Comparison of ENCODE assay signal across 25 cellular contexts in genomic region chr13:92029641-92030040, GRCh38.
"Had no signal": no experiment of that assay in that cellular context is flagged by ENCODE, and none has a peak within 500 bp of the region (broad histone marks: within the 10 kb centered on the region; RNA-seq: fewer than 3 reads in every experiment).

No MANE protein-coding gene starts in this region.

- H3K36me3 ChIP-seq: stomach, suprapubic skin, thoracic aorta, thyroid gland, tibial artery, tibial nerve, transverse colon, upper lobe of left lung, upper lobe of right lung, vagina had no signal

- H3K4me1 ChIP-seq: stomach, suprapubic skin, testis, thyroid gland, tibial artery, tibial nerve, transverse colon, upper lobe of left lung, upper lobe of right lung, vagina had no signal

- H3K27ac ChIP-seq: stomach, suprapubic skin, testis, thoracic aorta, thyroid gland, tibial artery, tibial nerve, transverse colon, upper lobe of left lung, upper lobe of right lung, vagina had no signal

- H3K4me3 ChIP-seq: stomach, suprapubic skin, thoracic aorta, thyroid gland, tibial artery, tibial nerve, transverse colon, upper lobe of left lung, upper lobe of right lung, vagina had no signal

- DNase-seq: stimulated activated CD4-positive, alpha-beta T cell treated with anti-CD3 and anti-CD28 coated beads, Interleukin-2, amount 100 ng/mL, for 48 hours; stimulated activated CD4-positive, alpha-beta T cell treated with anti-CD3 and anti-CD28 coated beads, Interleukin-4, amount 100 ng/mL, for 1 hour; stimulated activated CD4-positive, alpha-beta T cell treated with anti-CD3 and anti-CD28 coated beads, Interleukin-4, amount 100 ng/mL, for 24 hours; stimulated activated CD4-positive, alpha-beta T cell treated with anti-CD3 and anti-CD28 coated beads, Interleukin-4, amount 100 ng/mL, for 4 hours; stimulated activated CD8-positive, alpha-beta memory T cell treated with anti-CD3 and anti-CD28 coated beads, Interleukin-4, amount 100 ng/mL, for 48 hours; stimulated activated naive B cell treated with anti-CD40 and anti-IgM and Interleukin-4, amounts not matched to agents 10 μg/mL and 1 μg/mL and 100 μg/mL, for 72 hours; stimulated activated naive CD4-positive, alpha-beta T cell; stimulated activated naive CD4-positive, alpha-beta T cell treated with Interleukin-2 at 50 U/mL for 16 hours; stimulated activated naive CD8-positive, alpha-beta T cell treated with anti-CD3 and anti-CD28 coated beads, Interleukin-15, amount 100 ng/mL, for 72 hours; stimulated activated naive CD8-positive, alpha-beta T cell treated with anti-CD3 and anti-CD28 coated beads, Interleukin-15, Interleukin-2, amounts not matched to agents 100 U/mL and 50 U/mL, for 24 hours; stomach; substantia nigra; testis; thyroid gland; tibial artery; transverse colon; trophoblast cell; upper lobe of left lung; upper lobe of right lung had no signal

- ATAC-seq: stimulated activated effector memory CD8-positive, alpha-beta T cell treated with anti-CD3 and anti-CD28 coated beads, Interleukin-12 subunit alpha, Interleukin-12 subunit beta, amount 100 ng/mL, for 72 hours; stimulated activated memory B cell treated with anti-CD40 and anti-IgM and Interleukin-4, amounts not matched to agents 10 μg/mL and 1 μg/mL and 100 μg/mL, for 72 hours; stimulated activated naive B cell treated with anti-CD40 and anti-IgM and Interleukin-4, amounts not matched to agents 10 μg/mL and 1 μg/mL and 100 μg/mL, for 72 hours; stimulated activated naive CD8-positive, alpha-beta T cell treated with anti-CD3 and anti-CD28 coated beads, Interleukin-15, amount 100 ng/mL, for 72 hours; stimulated activated naive CD8-positive, alpha-beta T cell treated with anti-CD3 and anti-CD28 coated beads, Interleukin-15, Interleukin-2, amounts not matched to agents 100 U/mL and 50 U/mL, for 24 hours; upper lobe of right lung had no signal

- H3K27me3 ChIP-seq: stomach, suprapubic skin, testis, thyroid gland, tibial artery, tibial nerve, transverse colon, upper lobe of left lung, upper lobe of right lung, vagina had no signal

- H3K9me3 ChIP-seq: testis, thoracic aorta, thyroid gland, tibial artery, tibial nerve, transverse colon, upper lobe of left lung, upper lobe of right lung, vagina had no signal
